Comparison of ENCODE assay signal across 8 cellular contexts in genomic region chr1:182588460-182589396, GRCh38. TPM values are rescaled to one million over a fixed set of nuclear protein-coding genes. Genes with fewer than 3 reads are reported as not detected.
DNase-seq lines count a peak whose midpoint lies in the region; ATAC-seq and FAIRE-seq lines count a peak whose summit lies in the region.

Gene RNASEL (minus strand): TSS chr1:182589256. CDS start chr1:182586806, 2,450 bp downstream.

- FAIRE-seq in GM18507 (lab: Jason Lieb, UNC) = peak; percentile 80

- peaks cover 3% of the 10 kb centered on the region; the same call in 1 of the 2 replicates for H3K36me3 ChIP-seq in ACC112 (ENCODE audit: insufficient read depth, low read length)

- H3K9me3 ChIP-seq in mononuclear cell (ENCODE audit: low read depth, low read length) = no peaks in the 10 kb centered on the region

- peak; percentile 85 for ATAC-seq in HG02884 (IDR thresholded peaks at IDR 0.05; ENCODE audit: unreplicated experiment)

- H3K4me1 ChIP-seq in ACC112 (ENCODE audit: control insufficient read depth, insufficient read depth, low read length, unreplicated experiment) = peaks cover 5% of the 10 kb centered on the region
- H3K4me1 ChIP-seq in mononuclear cell (ENCODE audit: insufficient read depth, low read length) = peaks cover 43% of the 10 kb centered on the region

- no peaks in the 10 kb centered on the region for H3K27me3 ChIP-seq in ACC112 (ENCODE audit: insufficient read depth, low read length)
- no peaks in the 10 kb centered on the region for H3K27me3 ChIP-seq in mononuclear cell (ENCODE audit: insufficient read depth, low read length)

- H2AFZ ChIP-seq in ACC112 (ENCODE audit: low read length, unreplicated experiment) = peak within 1 kb of the TSS; percentile 91

- H3K79me2 ChIP-seq in ACC112 (ENCODE audit: control insufficient read depth, insufficient read depth, low read length, unreplicated experiment) = no peaks in the 10 kb centered on the region

- H3K4me3 ChIP-seq in ACC112 (ENCODE audit: low read depth, low read length) (peak within 1 kb of the TSS; percentile 77), mononuclear cell (ENCODE audit: low read length) (peak within 1 kb of the TSS; percentile 93)

- peak within 1 kb of the TSS; percentile 81 for H3K27ac ChIP-seq in ACC112 (ENCODE audit: low read depth, low read length)
- peak within 1 kb of the TSS; percentile 87 for H3K27ac ChIP-seq in epithelial cell of prostate

- DNase-seq in GM18507 (ENCODE audit: extremely low spot score, insufficient read length, low read depth) (no peak), NCI-H82 (lab: John Stamatoyannopoulos, UW) (peak; percentile 79), epithelial cell of prostate (ENCODE audit: low read depth, low spot score) (no peak)
- DNase-seq in activated CD8-positive, alpha-beta memory T cell treated with anti-CD3 and anti-CD28 coated beads, Interleukin-2, amount 50 U/mL, for 48 hours = peak; percentile 71
- DNase-seq in stimulated activated naive CD4-positive, alpha-beta T cell treated with Interleukin-2 at 50 U/mL for 16 hours (lab: John Stamatoyannopoulos, UW) = peak; percentile 49

RNA-seq across cellular contexts. Expression of gene RNASEL, which starts in this region (rescaled TPM):
- 2.9 TPM for total RNA-seq in mononuclear cell

Comparison
In these comparisons a context has a peak if more than half of its experiments do, and no peak if none do; other contexts are left out.
1. DNase-seq: peak in NCI-H82 (single experiment), activated CD8-positive, alpha-beta memory T cell treated with anti-CD3 and anti-CD28 coated beads, Interleukin-2, amount 50 U/mL, for 48 hours (single experiment) and stimulated activated naive CD4-positive, alpha-beta T cell treated with Interleukin-2 at 50 U/mL for 16 hours (single experiment); none in GM18507 (single experiment) and epithelial cell of prostate (single experiment).